In genomic region chr21:35139382-35139715, GRCh38 we compare ENCODE assay signal across 14 cellular contexts.
DNase-seq lines count a peak whose midpoint lies in the region; ATAC-seq lines count a peak whose summit lies in the region.
"Had no signal": no experiment of that assay in that cellular context is flagged by ENCODE, and none has a peak within 500 bp of the region (broad histone marks: within the 10 kb centered on the region; RNA-seq: fewer than 3 reads in every experiment).

No MANE protein-coding gene starts in this region.

- DNase-seq in activated CD4-positive, CD25-positive, alpha-beta regulatory T cell (lab: John Stamatoyannopoulos, UW): no peak
- no peak for DNase-seq in activated CD8-positive, alpha-beta T cell treated with anti-CD3 and anti-CD28 coated beads, Interleukin-2, amount 10 ng/mL, durations not matched to agents 7 days and 5 days
- no peak for DNase-seq in naive thymus-derived CD8-positive, alpha-beta T cell
- DNase-seq in EL (no peak), NCI-H82 (lab: John Stamatoyannopoulos, UW) (no peak)
- DNase-seq: anterior cingulate cortex, NCI-H1694 treated with DMSO at 0.1 percent for 48 hours, NCI-H524, right cardiac atrium, stomach, T-helper 17 cell had no signal

- POLR2A ChIA-PET in activated CD8-positive, alpha-beta T cell treated with anti-CD3 and anti-CD28 coated beads, Interleukin-2, amount 10 ng/mL, durations not matched to agents 7 days and 5 days (lab: Charles Lee): interaction anchor here (1.0 kb wide), 2 partner anchors 19 to 91 kb away, joined by 3 to 5 read pairs; no protein-coding TSS in a partner anchor
- POLR2A ChIA-PET in naive thymus-derived CD8-positive, alpha-beta T cell (lab: Charles Lee): interaction anchor here (1.0 kb wide), 1 partner anchor 89 kb away, joined by 4 read pairs; no protein-coding TSS in a partner anchor

- no peak overlapping the region for H3K27ac Mint-ChIP-seq in activated CD8-positive, alpha-beta T cell treated with anti-CD3 and anti-CD28 coated beads, Interleukin-2, amount 10 ng/mL, durations not matched to agents 7 days and 5 days
- H3K27ac Mint-ChIP-seq in naive thymus-derived CD8-positive, alpha-beta T cell: peak overlapping the region in 4 of 10 donors; percentile 25 to 81 (median 66)
- H3K27ac Mint-ChIP-seq: T-helper 17 cell had no signal

- H3K27me3 Mint-ChIP-seq in activated CD8-positive, alpha-beta T cell treated with anti-CD3 and anti-CD28 coated beads, Interleukin-2, amount 10 ng/mL, durations not matched to agents 7 days and 5 days (ENCODE audit: low read depth): no peaks in the 10 kb centered on the region
- no peaks in the 10 kb centered on the region for H3K27me3 Mint-ChIP-seq in naive thymus-derived CD8-positive, alpha-beta T cell

- peaks cover 16% of the 10 kb centered on the region for H3K4me1 Mint-ChIP-seq in activated CD8-positive, alpha-beta T cell treated with anti-CD3 and anti-CD28 coated beads, Interleukin-2, amount 10 ng/mL, durations not matched to agents 7 days and 5 days (ENCODE audit: low read depth)
- peaks cover 11 to 16% (median 14%) of the 10 kb centered on the region in 4 donors for H3K4me1 Mint-ChIP-seq in naive thymus-derived CD8-positive, alpha-beta T cell

- no peaks in the 10 kb centered on the region for H3K9me3 Mint-ChIP-seq in activated CD8-positive, alpha-beta T cell treated with anti-CD3 and anti-CD28 coated beads, Interleukin-2, amount 10 ng/mL, durations not matched to agents 7 days and 5 days (ENCODE audit: insufficient read depth)
- no peaks in the 10 kb centered on the region for H3K9me3 Mint-ChIP-seq in naive thymus-derived CD8-positive, alpha-beta T cell

- H3K36me3 Mint-ChIP-seq in activated CD8-positive, alpha-beta T cell treated with anti-CD3 and anti-CD28 coated beads, Interleukin-2, amount 10 ng/mL, durations not matched to agents 7 days and 5 days (ENCODE audit: low read depth): no peaks in the 10 kb centered on the region
- no peaks in the 10 kb centered on the region for H3K36me3 Mint-ChIP-seq in naive thymus-derived CD8-positive, alpha-beta T cell

- ATAC-seq in activated CD4-positive, CD25-positive, alpha-beta regulatory T cell treated with anti-CD3 and anti-CD28 coated beads, Interleukin-2, amount 50 U/mL, for 24 hours: peak; percentile 46 to 55
- ATAC-seq in HG02885 (IDR thresholded peaks at IDR 0.05; ENCODE audit: poor library complexity, unreplicated experiment) (peak; percentile 31), GM21526 (IDR thresholded peaks at IDR 0.05; ENCODE audit: low FRiP score, unreplicated experiment) (no peak)
- peak; percentile 23 for ATAC-seq in activated CD8-positive, alpha-beta T cell treated with anti-CD3 and anti-CD28 coated beads, Interleukin-2, amount 10 ng/mL, durations not matched to agents 7 days and 5 days
- peak in 1 of 2 donors; percentile 8 for ATAC-seq in naive thymus-derived CD8-positive, alpha-beta T cell
- ATAC-seq: right cardiac atrium had no signal

- CTCF ChIA-PET in activated CD8-positive, alpha-beta T cell treated with anti-CD3 and anti-CD28 coated beads, Interleukin-2, amount 10 ng/mL, durations not matched to agents 7 days and 5 days (lab: Charles Lee): no interaction called here

- H3K4me3 Mint-ChIP-seq in activated CD8-positive, alpha-beta T cell treated with anti-CD3 and anti-CD28 coated beads, Interleukin-2, amount 10 ng/mL, durations not matched to agents 7 days and 5 days: no peak overlapping the region
- H3K4me3 Mint-ChIP-seq in naive thymus-derived CD8-positive, alpha-beta T cell: peak overlapping the region in 9 of 10 donors; percentile 47 to 83 (median 73)
